In the genomic region with DNA sequence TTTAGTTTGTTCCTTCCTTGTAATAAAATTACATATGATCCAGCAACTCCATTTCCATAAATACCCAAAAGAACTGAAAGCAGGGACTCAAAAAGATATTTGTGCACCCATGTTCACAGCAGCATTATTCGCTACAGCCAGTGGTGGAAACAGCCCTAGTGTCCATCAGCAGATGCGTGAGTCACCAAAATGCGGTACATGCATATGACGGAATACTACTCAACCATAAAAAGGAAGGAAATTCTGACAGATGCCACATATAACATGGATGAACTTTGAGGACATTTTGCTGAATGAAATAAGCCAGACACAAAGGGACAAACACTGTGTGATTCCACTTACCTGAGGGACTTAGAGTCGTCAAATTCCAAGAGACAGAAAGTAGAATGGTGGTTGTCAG, we compare ENCODE assay signal across 21 cellular contexts. TPM values are rescaled to one million over a fixed set of nuclear protein-coding genes. Genes with fewer than 3 reads are reported as not detected.
DNase-seq lines count a peak whose midpoint lies in the region; ATAC-seq, FAIRE-seq and TF ChIP-seq lines count a peak whose summit lies in the region.
"Had no signal": no experiment of that assay in that cellular context is flagged by ENCODE, and none has a peak within 500 bp of the region (broad histone marks: within the 10 kb centered on the region; RNA-seq: fewer than 3 reads in every experiment).

No MANE protein-coding gene starts in this region.

- DNase-seq in A549 (ENCODE audit: low read depth in 1 of 2, low spot score in 1 of 2), result no peak
- no peak for DNase-seq in CD4-positive, alpha-beta T cell
- DNase-seq in activated naive CD8-positive, alpha-beta T cell treated with anti-CD3 and anti-CD28 coated beads for 36 hours, result no peak
- no peak for DNase-seq in natural killer cell
- DNase-seq in esophagus muscularis mucosa (ENCODE audit: extremely low spot score), result no peak
- no peak for DNase-seq in stimulated activated CD4-positive, alpha-beta T cell treated with anti-CD3 and anti-CD28 coated beads, Interleukin-12 subunit alpha, Interleukin-12 subunit beta, amount 100 ng/mL, for 4 hours
- DNase-seq in ovary, result no peak
- DNase-seq: activated CD4-positive, CD25-positive, alpha-beta regulatory T cell treated with anti-CD3 and anti-CD28 coated beads, Interleukin-2, amount 50 U/mL, for 72 hours; activated naive CD4-positive, alpha-beta T cell; DMS153; hypothalamus; kidney glomerular epithelial cell; NCI-H2081; NCI-H524; stimulated activated naive CD8-positive, alpha-beta T cell treated with anti-CD3 and anti-CD28 coated beads, Interleukin-15, amount 100 ng/mL, for 72 hours; T1000; uterus had no signal

- no peak overlapping the region for H3K4me3 ChIP-seq in A549
- no peak overlapping the region for H3K4me3 ChIP-seq in esophagus muscularis mucosa
- H3K4me3 ChIP-seq in ovary, result no peak overlapping the region
- H3K4me3 ChIP-seq: SJSA1 had no signal

- H3K4me1 Mint-ChIP-seq in CD4-positive, alpha-beta T cell (ENCODE audit: low read depth), result peaks cover 41% of the 10 kb centered on the region
- H3K4me1 Mint-ChIP-seq in activated naive CD8-positive, alpha-beta T cell treated with anti-CD3 and anti-CD28 coated beads for 36 hours, result peaks cover 14% of the 10 kb centered on the region
- peaks cover 8 to 16% of the 10 kb centered on the region in 2 donors for H3K4me1 Mint-ChIP-seq in natural killer cell

- H3K9me3 ChIP-seq in A549 (no peaks in the 10 kb centered on the region), esophagus muscularis mucosa (no peaks in the 10 kb centered on the region), ovary (no peaks in the 10 kb centered on the region)
- no peaks in the 10 kb centered on the region for H3K9me3 ChIP-seq in CD4-positive, alpha-beta T cell (ENCODE audit: control insufficient read depth, low read length)
- H3K9me3 ChIP-seq: neutrophil, SJSA1, uterus had no signal

- H3K27ac Mint-ChIP-seq in CD4-positive, alpha-beta T cell, result peak overlapping the region; percentile 73
- peak overlapping the region; percentile 51 for H3K27ac Mint-ChIP-seq in activated naive CD8-positive, alpha-beta T cell treated with anti-CD3 and anti-CD28 coated beads for 36 hours
- H3K27ac Mint-ChIP-seq in natural killer cell, result peak overlapping the region; percentile 49 to 84
- H3K27ac Mint-ChIP-seq: stimulated activated naive CD8-positive, alpha-beta T cell treated with anti-CD3 and anti-CD28 coated beads, Interleukin-15, amount 100 ng/mL, for 72 hours had no signal

- H3K36me3 ChIP-seq in esophagus muscularis mucosa (no peaks in the 10 kb centered on the region), ovary (no peaks in the 10 kb centered on the region)
- H3K36me3 ChIP-seq: neutrophil, SJSA1, uterus had no signal

- FAIRE-seq in A549 (lab: Jason Lieb, UNC), result no peak
- FAIRE-seq: astrocyte, endometrium had no signal

- peaks cover 47% of the 10 kb centered on the region for H3K4me1 ChIP-seq in A549
- peaks cover 37 to 61% (median 51%) of the 10 kb centered on the region in 4 donors for H3K4me1 ChIP-seq in esophagus muscularis mucosa
- H3K4me1 ChIP-seq in ovary (ENCODE audit: insufficient read depth), result peaks cover 25% of the 10 kb centered on the region

- H3K27ac ChIP-seq in A549 (peak overlapping the region in 1 of 2 experiments; percentile 73; a peak in 2 of 6 replicates), esophagus muscularis mucosa (replicated peaks in 1 of 4) (peak overlapping the region in 1 of 4 donors; percentile 83), ovary (no peak overlapping the region)
- H3K27ac ChIP-seq in CD4-positive, alpha-beta T cell (ENCODE audit: low read depth, low read length), result no peak overlapping the region
- H3K27ac ChIP-seq: neutrophil, SJSA1 had no signal

- intact Hi-C loops in CD4-positive, alpha-beta T cell (cut with DNase I, micrococcal nuclease), result no loop called here
- intact Hi-C loops in natural killer cell (cut with micrococcal nuclease) (no loop called here), esophagus muscularis mucosa (cut with DNase I) (loop anchor here (5.0 kb wide), 1 partner anchor 78 kb away; a partner anchor contains a TSS), ovary (cut with DNase I) (loop anchor here in 1 of 4 donors (10.0 kb wide), 1 partner anchor 61 kb away; no protein-coding TSS in a partner anchor)

- TF ChIP-seq RAD21 in A549 (conservative IDR thresholded peaks at IDR 0.05 in 1 of 2, IDR thresholded peaks at IDR 0.05 in 1 of 2), result no peak

- TF ChIP-seq CTCF in A549 (IDR thresholded peaks at IDR 0.05) (no peak), natural killer cell (IDR thresholded peaks at IDR 0.05) (no peak), esophagus muscularis mucosa (IDR thresholded peaks at IDR 0.05) (no peak), ovary (IDR thresholded peaks at IDR 0.05) (no peak)
- no peak for TF ChIP-seq CTCF in CD4-positive, alpha-beta T cell (IDR thresholded peaks at IDR 0.05)

- H3K4me3 Mint-ChIP-seq in CD4-positive, alpha-beta T cell, result peak overlapping the region; percentile 82
- H3K4me3 Mint-ChIP-seq in activated naive CD8-positive, alpha-beta T cell treated with anti-CD3 and anti-CD28 coated beads for 36 hours, result peak overlapping the region; percentile 54
- H3K4me3 Mint-ChIP-seq in natural killer cell, result peak overlapping the region; percentile 79

- TF ChIP-seq POLR2A in A549 (IDR thresholded peaks at IDR 0.05; ENCODE audit: low read length) (no peak), esophagus muscularis mucosa (IDR thresholded peaks at IDR 0.05; ENCODE audit: low read depth) (no peak), ovary (IDR thresholded peaks at IDR 0.05) (no peak)

- no peaks in the 10 kb centered on the region for H3K27me3 ChIP-seq in CD4-positive, alpha-beta T cell (ENCODE audit: control insufficient read depth, insufficient read depth, low read length)
- H3K27me3 ChIP-seq in esophagus muscularis mucosa (no peaks in the 10 kb centered on the region), ovary (no peaks in the 10 kb centered on the region)
- H3K27me3 ChIP-seq: neutrophil, SJSA1, uterus had no signal

- TF ChIP-seq EP300 in A549 (IDR thresholded peaks at IDR 0.05) (no peak), esophagus muscularis mucosa (IDR thresholded peaks at IDR 0.05) (no peak), ovary (IDR thresholded peaks at IDR 0.05) (no peak)

- no peaks in the 10 kb centered on the region for H3K36me3 Mint-ChIP-seq in CD4-positive, alpha-beta T cell (ENCODE audit: low read depth)
- H3K36me3 Mint-ChIP-seq in activated naive CD8-positive, alpha-beta T cell treated with anti-CD3 and anti-CD28 coated beads for 36 hours, result no peaks in the 10 kb centered on the region
- H3K36me3 Mint-ChIP-seq in natural killer cell, result no peaks in the 10 kb centered on the region

- WGBS in A549 (ENCODE audit: missing lambda C conversion rate), result 92% methylated on average over 5 of the region's 5 CpGs
- WGBS in esophagus muscularis mucosa, result 91% methylated on average over 5 of the region's 5 CpGs
- 93 to 98% (median 96%) methylated on average over 5 of the region's 5 CpGs for WGBS in ovary, 3 donors

- H3K27me3 Mint-ChIP-seq in CD4-positive, alpha-beta T cell, result no peaks in the 10 kb centered on the region
- H3K27me3 Mint-ChIP-seq in activated naive CD8-positive, alpha-beta T cell treated with anti-CD3 and anti-CD28 coated beads for 36 hours, result no peaks in the 10 kb centered on the region
- no peaks in the 10 kb centered on the region for H3K27me3 Mint-ChIP-seq in natural killer cell (ENCODE audit: low read depth in 2 of 2)
- H3K27me3 Mint-ChIP-seq: stimulated activated naive CD8-positive, alpha-beta T cell treated with anti-CD3 and anti-CD28 coated beads, Interleukin-15, amount 100 ng/mL, for 72 hours had no signal

- no peak overlapping the region for H3K4me2 ChIP-seq in A549

- H3K9me3 Mint-ChIP-seq in CD4-positive, alpha-beta T cell, result no peaks in the 10 kb centered on the region
- no peaks in the 10 kb centered on the region for H3K9me3 Mint-ChIP-seq in activated naive CD8-positive, alpha-beta T cell treated with anti-CD3 and anti-CD28 coated beads for 36 hours
- no peaks in the 10 kb centered on the region for H3K9me3 Mint-ChIP-seq in natural killer cell
- H3K9me3 Mint-ChIP-seq: stimulated activated naive CD8-positive, alpha-beta T cell treated with anti-CD3 and anti-CD28 coated beads, Interleukin-15, amount 100 ng/mL, for 72 hours had no signal

- CTCF ChIA-PET in A549 (lab: Yijun Ruan, JAX), result interaction anchor here (3.8 to 12.9 kb wide), 2 partner anchors 36 to 37 kb away, joined by 32 to 145 read pairs; no protein-coding TSS in a partner anchor
- CTCF ChIA-PET in CD4-positive, alpha-beta T cell (lab: Charles Lee), result interaction anchor here (0.6 kb wide), 1 partner anchor 12 kb away, joined by 3 read pairs; no protein-coding TSS in a partner anchor

- ATAC-seq in A549 (no peak), natural killer cell (no peak)
- ATAC-seq in CD4-positive, alpha-beta T cell (ENCODE audit: poor library complexity), result no peak

- POLR2A ChIA-PET in A549 (lab: Yijun Ruan, JAX), result interaction anchor here (0.7 to 3.0 kb wide), 2 partner anchors 9 to 18 kb away, joined by 3 to 7 read pairs; no protein-coding TSS in a partner anchor
- POLR2A ChIA-PET in CD4-positive, alpha-beta T cell (lab: Charles Lee), result interaction anchor here (1.0 kb wide), 1 partner anchor 348 kb away, joined by 3 read pairs; no protein-coding TSS in a partner anchor

RNA-seq across cellular contexts. Expression of a gene that starts 9.1 kb away (rescaled TPM):
- 0.07 and 0.13 TPM in 2 replicates for polyA plus RNA-seq in A549 (2011; rRNA removed)
- polyA plus RNA-seq in A549 (2012; cell fraction: cytosol; rRNA removed), result 0.04 and 0.05 TPM in 2 replicates
- 0.26 and 0.44 TPM in 2 replicates for polyA plus RNA-seq in A549 (2012; cell fraction: nucleus; rRNA removed)
- polyA plus RNA-seq in A549 (2017; fragmentation: RNase III; extraction: RNeasy Plus Mini Kit Qiagen cat#74134 plus additional on column Dnase treatment), result 0.16 to 0.27 TPM (median 0.22 TPM) in 3 replicates
- 0.15 and 0.21 TPM in 2 replicates for polyA minus RNA-seq in A549 (2011; rRNA and poly(A)+ RNA removed)
- total RNA-seq in CD4-positive, alpha-beta T cell, result not detected
- total RNA-seq in activated naive CD8-positive, alpha-beta T cell treated with anti-CD3 and anti-CD28 coated beads for 36 hours, result not detected
- total RNA-seq in natural killer cell, result not detected
- total RNA-seq in esophagus muscularis mucosa, result not detected
- 10 to 100 TPM in 1 of 7 donors, under 1 TPM in 2, not detected in 4; 0.87 to 29.4 (median 1.00) TPM for total RNA-seq in ovary
- polyA plus RNA-seq in ovary, result not detected
- total RNA-seq: astrocyte, SJSA1 had no signal

RNA-seq across cellular contexts. Expression of a gene that starts 22.6 kb away (rescaled TPM):
- 1,190 and 1,547 TPM in 2 replicates for polyA plus RNA-seq in A549 (2011; rRNA removed)
- 723 and 1,237 TPM in 2 replicates for polyA plus RNA-seq in A549 (2012; cell fraction: cytosol; rRNA removed)
- 1,160 and 1,222 TPM in 2 replicates for polyA plus RNA-seq in A549 (2012; cell fraction: nucleus; rRNA removed)
- polyA plus RNA-seq in A549 (2017; fragmentation: RNase III; extraction: RNeasy Plus Mini Kit Qiagen cat#74134 plus additional on column Dnase treatment), result 833 to 1,094 TPM (median 959 TPM) in 3 replicates
- polyA minus RNA-seq in A549 (2011; rRNA and poly(A)+ RNA removed), result 958 and 1,042 TPM in 2 replicates
- total RNA-seq in CD4-positive, alpha-beta T cell, result not detected
- total RNA-seq in activated naive CD8-positive, alpha-beta T cell treated with anti-CD3 and anti-CD28 coated beads for 36 hours, result under 1 TPM; 0.34 to 0.47 TPM
- total RNA-seq in natural killer cell, result not detected
- total RNA-seq in esophagus muscularis mucosa, result 1 to 10 TPM in 1 of 4 donors, under 1 TPM in 2, not detected in 1; 0.17 to 1.9 (median 0.42) TPM
- 10 to 100 TPM in 1 of 7 donors, 1 to 10 TPM in 1, under 1 TPM in 3, not detected in 2; 0.66 to 12.8 (median 0.90) TPM for total RNA-seq in ovary
- under 1 TPM in 1 of 2 donors, not detected in 1; 0.17 TPM for polyA plus RNA-seq in ovary
- total RNA-seq: astrocyte, SJSA1 had no signal
